Comparison of ENCODE assay signal across 8 cellular contexts in genomic region chr11:106156290-106156937, GRCh38.
DNase-seq lines count a peak whose midpoint lies in the region; ATAC-seq and TF ChIP-seq lines count a peak whose summit lies in the region.

No MANE protein-coding gene starts in this region.

- in situ Hi-C loops in Panc1 (cut with HindIII; ENCODE audit: low pct_unique_long_range_greater_than_20kb, low sequenced_read_pairs): no loop called here

- CTCF ChIA-PET in Panc1 (lab: Charles Lee): interaction anchor here (0.6 kb wide), 1 partner anchor 732 kb away, joined by 4 read pairs; no protein-coding TSS in a partner anchor

- peak overlapping the region; percentile 0; the same call in 1 of the 2 replicates for H3K27ac ChIP-seq in Panc1 (ENCODE audit: low read length)

- H3K4me3 ChIP-seq in Panc1 (ENCODE audit: low read depth in 2 of 2, low read length in 2 of 2): no peak overlapping the region

- no TSS peak for BruUV-seq in Panc1 (replicated peaks; lab: Mats Ljungman, UMichigan)

- ATAC-seq in GM18498 (IDR thresholded peaks at IDR 0.05; ENCODE audit: unreplicated experiment) (peak; percentile 79), HG03103 (IDR thresholded peaks at IDR 0.05; ENCODE audit: low read depth, unreplicated experiment) (peak; percentile 70), Panc1 (peak; percentile 82)

- DNase-seq in AG08396 (ENCODE audit: low spot score) (peak; percentile 45), Panc1 (ENCODE audit: low read depth, low spot score) (peak; percentile 28), fibroblast of gingiva (ENCODE audit: low read depth) (peak; percentile 72), pons (ENCODE audit: low spot score) (peak; percentile 49), T-helper 9 cell (no peak)
- DNase-seq in stimulated activated CD4-positive, alpha-beta T cell treated with anti-CD3 and anti-CD28 coated beads, Interleukin-4, amount 100 ng/mL, for 4 hours: no peak

- no peaks in the 10 kb centered on the region for H3K27me3 ChIP-seq in Panc1 (ENCODE audit: control insufficient read depth, insufficient read depth, low read length)

- peaks cover 8% of the 10 kb centered on the region; the same call in 1 of the 2 replicates for H3K9me3 ChIP-seq in Panc1 (ENCODE audit: control insufficient read depth, insufficient read depth, low read depth, low read length)

- peak; percentile 77 for TF ChIP-seq CTCF in Panc1 (IDR thresholded peaks at IDR 0.05)

- intact Hi-C loops in Panc1 (cut with micrococcal nuclease; ENCODE audit: unreplicated experiment): loop anchor here (5.0 to 10.0 kb wide), 2 partner anchors 428 to 881 kb away; no protein-coding TSS in a partner anchor

- H3K36me3 ChIP-seq in Panc1 (ENCODE audit: control insufficient read depth, insufficient read depth, low read length): no peaks in the 10 kb centered on the region

- no peaks in the 10 kb centered on the region for H3K4me1 ChIP-seq in Panc1 (ENCODE audit: control insufficient read depth, insufficient read depth, low read length)

- POLR2A ChIA-PET in Panc1 (lab: Charles Lee): no interaction called here

Comparison
In these comparisons a context has a peak if more than half of its experiments do, and no peak if none do; other contexts are left out.
1. DNase-seq: peak in AG08396 (single experiment), Panc1 (single experiment), fibroblast of gingiva (single experiment) and pons (single experiment); none in stimulated activated CD4-positive, alpha-beta T cell treated with anti-CD3 and anti-CD28 coated beads, Interleukin-4, amount 100 ng/mL, for 4 hours (0 of 2) and T-helper 9 cell (single experiment).
2. Peak in every context shown above with its lines, with median percentiles within 50 percentile points of each other: ATAC-seq.